Comparison of ENCODE assay signal across 22 cellular contexts in genomic region chr12:95006206-95006605, GRCh38.
"Had no signal": no experiment of that assay in that cellular context is flagged by ENCODE, and none has a peak within 500 bp of the region (broad histone marks: within the 10 kb centered on the region; RNA-seq: fewer than 3 reads in every experiment).

No MANE protein-coding gene starts in this region.

- H3K27me3 Mint-ChIP-seq: naive B cell, type B pancreatic cell had no signal

- H3K27me3 ChIP-seq: foreskin keratinocyte, hepatocyte, right lobe of liver, suprapubic skin, thyroid gland had no signal

- H3K4me3 ChIP-seq: coronary artery, hepatocyte, lung, psoas muscle, right lobe of liver, suprapubic skin, thyroid gland had no signal

- H3K36me3 Mint-ChIP-seq: naive B cell had no signal

- H3K27ac Mint-ChIP-seq: endodermal cell; naive B cell; stimulated activated effector memory CD8-positive, alpha-beta T cell treated with anti-CD3 and anti-CD28 coated beads, Interleukin-12 subunit alpha, Interleukin-12 subunit beta, amount 100 ng/mL, for 72 hours; type B pancreatic cell had no signal

- ATAC-seq: foreskin keratinocyte; left colon; left ventricle myocardium superior; psoas muscle; right lobe of liver; stimulated activated effector memory CD8-positive, alpha-beta T cell treated with anti-CD3 and anti-CD28 coated beads, Interleukin-12 subunit alpha, Interleukin-12 subunit beta, amount 100 ng/mL, for 72 hours; stimulated activated naive CD8-positive, alpha-beta T cell treated with anti-CD3 and anti-CD28 coated beads, Interleukin-15, Interleukin-2, amounts not matched to agents 100 U/mL and 50 U/mL, for 24 hours had no signal

- H3K4me1 ChIP-seq: parathyroid adenoma had no signal

- H3K27ac ChIP-seq: coronary artery, foreskin keratinocyte, hepatocyte, parathyroid adenoma, psoas muscle, right lobe of liver, suprapubic skin, thyroid gland had no signal

- H3K9me3 ChIP-seq: thyroid gland had no signal

- DNase-seq: effector CD4-positive, alpha-beta T cell; endodermal cell; erythroblast; foreskin keratinocyte; left colon; left ventricle myocardium superior; mesenchymal stem cell; naive B cell; psoas muscle; retina; right lobe of liver; stimulated activated CD4-positive, alpha-beta T cell treated with anti-CD3 and anti-CD28 coated beads, Interleukin-4, amount 100 ng/mL, for 1 hour; stimulated activated CD8-positive, alpha-beta memory T cell treated with anti-CD3 and anti-CD28 coated beads, Interleukin-4, amount 100 ng/mL, for 48 hours; stimulated activated naive CD8-positive, alpha-beta T cell treated with anti-CD3 and anti-CD28 coated beads, Interleukin-15, Interleukin-2, amounts not matched to agents 100 U/mL and 50 U/mL, for 24 hours; thyroid gland had no signal

- H3K4me3 Mint-ChIP-seq: endodermal cell; stimulated activated effector memory CD8-positive, alpha-beta T cell treated with anti-CD3 and anti-CD28 coated beads, Interleukin-12 subunit alpha, Interleukin-12 subunit beta, amount 100 ng/mL, for 72 hours; type B pancreatic cell had no signal
